Comparison of ENCODE assay signal across 12 cellular contexts in genomic region chr13:59441596-59442280, GRCh38.
"Had no signal": no experiment of that assay in that cellular context is flagged by ENCODE, and none has a peak within 500 bp of the region (broad histone marks: within the 10 kb centered on the region; RNA-seq: fewer than 3 reads in every experiment).

No MANE protein-coding gene starts in this region.

- DNase-seq: activated CD4-positive, alpha-beta T cell treated with anti-CD3 and anti-CD28 coated beads, Interleukin-2, amount 10 ng/mL, durations not matched to agents 7 days and 5 days; adrenal gland; body of pancreas; central memory CD4-positive, alpha-beta T cell; dermis blood vessel endothelial cell; erythroblast; pancreas; stimulated activated CD4-positive, alpha-beta T cell treated with anti-CD3 and anti-CD28 coated beads, Interleukin-4, amount 100 ng/mL, for 1 hour; stimulated activated CD8-positive, alpha-beta memory T cell treated with anti-CD3 and anti-CD28 coated beads, Interleukin-4, amount 100 ng/mL, for 48 hours; stimulated activated naive CD8-positive, alpha-beta T cell treated with anti-CD3 and anti-CD28 coated beads, Interleukin-15, Interleukin-2, amounts not matched to agents 100 U/mL and 50 U/mL, for 24 hours; T1000 had no signal

- H3K4me3 Mint-ChIP-seq: neural crest cell had no signal

- H3K9me3 Mint-ChIP-seq: activated CD4-positive, alpha-beta T cell treated with anti-CD3 and anti-CD28 coated beads, Interleukin-2, amount 10 ng/mL, durations not matched to agents 7 days and 5 days; neural crest cell had no signal

- H3K27ac Mint-ChIP-seq: activated CD4-positive, alpha-beta T cell treated with anti-CD3 and anti-CD28 coated beads, Interleukin-2, amount 10 ng/mL, durations not matched to agents 7 days and 5 days had no signal

- ATAC-seq: body of pancreas; pancreas; stimulated activated naive CD8-positive, alpha-beta T cell treated with anti-CD3 and anti-CD28 coated beads, Interleukin-15, Interleukin-2, amounts not matched to agents 100 U/mL and 50 U/mL, for 24 hours had no signal
